15 cellular contexts compared by ENCODE assay signal in genomic region chr4:79078339-79078738, GRCh38.
"Had no signal": no experiment of that assay in that cellular context is flagged by ENCODE, and none has a peak within 500 bp of the region (broad histone marks: within the 10 kb centered on the region; RNA-seq: fewer than 3 reads in every experiment).

No MANE protein-coding gene starts in this region.

- DNase-seq: activated CD4-positive, alpha-beta T cell treated with anti-CD3 and anti-CD28 coated beads for 1 hour; activated CD4-positive, alpha-beta T cell treated with anti-CD3 and anti-CD28 coated beads, Interleukin-2, amount 50 U/mL, for 48 hours; activated naive CD4-positive, alpha-beta T cell treated with anti-CD3 and anti-CD28 coated beads, Interleukin-2, amount 10 ng/mL, durations not matched to agents 7 days and 5 days; activated T-cell treated with anti-CD3 and anti-CD28 coated beads, Interleukin-2, amount 50 U/mL, for 1 hour; left lung; mucosa of descending colon; naive thymus-derived CD8-positive, alpha-beta T cell; stimulated activated naive CD8-positive, alpha-beta T cell treated with anti-CD3 and anti-CD28 coated beads, Interleukin-15, Interleukin-2, amounts not matched to agents 100 U/mL and 50 U/mL, for 24 hours; upper lobe of right lung had no signal

- H3K9me3 ChIP-seq: neutrophil, suprapubic skin had no signal

- H3K36me3 ChIP-seq: adrenal gland, left lung, neutrophil, suprapubic skin, upper lobe of right lung had no signal

- H3K4me3 ChIP-seq: adrenal gland, left lung, mucosa of descending colon, smooth muscle cell, suprapubic skin, upper lobe of right lung had no signal

- H3K27me3 ChIP-seq: adrenal gland, left lung, neutrophil, suprapubic skin, upper lobe of right lung had no signal

- ATAC-seq: left lung; mucosa of descending colon; naive thymus-derived CD8-positive, alpha-beta T cell; SK-N-SH treated with all-trans-retinoic acid at 6 μM for 48 hours; stimulated activated naive CD8-positive, alpha-beta T cell treated with anti-CD3 and anti-CD28 coated beads, Interleukin-15, Interleukin-2, amounts not matched to agents 100 U/mL and 50 U/mL, for 24 hours; upper lobe of right lung had no signal

- H3K27ac ChIP-seq: adrenal gland, epithelial cell of prostate, left lung, neutrophil, suprapubic skin, upper lobe of right lung had no signal

- H3K4me1 ChIP-seq: adrenal gland, left lung, suprapubic skin, upper lobe of right lung had no signal

- H3K4me2 ChIP-seq: smooth muscle cell had no signal
